In the genomic region with DNA sequence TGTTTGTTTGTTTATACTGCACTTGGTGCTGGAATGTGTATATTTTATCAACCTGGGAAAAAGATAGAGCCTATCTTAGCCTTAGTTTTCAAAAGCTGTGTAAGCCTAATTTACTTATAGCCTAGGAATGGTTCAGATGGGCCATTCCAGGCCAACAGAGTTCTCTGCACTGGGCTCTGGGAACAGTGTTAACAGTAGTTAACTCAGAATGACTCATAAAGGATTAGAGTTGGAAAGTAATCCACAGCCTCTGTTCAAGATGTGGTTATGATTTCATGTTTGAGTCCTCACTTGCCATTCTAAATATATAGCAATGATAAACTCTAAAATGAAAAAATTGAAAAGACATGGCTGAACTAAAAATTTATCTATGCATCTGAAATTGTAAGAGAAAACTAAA, we compare ENCODE assay signal across 1 cellular context.
TF ChIP-seq lines count a peak whose summit lies in the region.

No MANE protein-coding gene starts in this region.

TF ChIP-seq in IMR-90, 13 proteins besides CTCF, POLR2A, EP300 and RAD21 (continued from another document):
- TF ChIP-seq CEBPB (IDR thresholded peaks at IDR 0.05; ENCODE audit: low read depth, low read length) (no peak), MAZ (IDR thresholded peaks at IDR 0.05; ENCODE audit: borderline replicate concordance, low read depth, low read length) (no peak), RCOR1 (IDR thresholded peaks at IDR 0.05; ENCODE audit: insufficient replicate concordance, low read length) (no peak), FOS (IDR thresholded peaks at IDR 0.05; ENCODE audit: low read depth, low read length) (no peak), MXI1 (IDR thresholded peaks at IDR 0.05; ENCODE audit: borderline replicate concordance, low read depth, low read length) (no peak), SMC3 (IDR thresholded peaks at IDR 0.05; ENCODE audit: low read depth, low read length) (no peak)
